ENCODE assay signal across 16 cellular contexts in genomic region chr5:6373081-6373846, GRCh38. TPM values are rescaled to one million over a fixed set of nuclear protein-coding genes. Genes with fewer than 3 reads are reported as not detected.
A peak's percentile ranks its signal among the peaks of the same experiment; 100 is the strongest.
DNase-seq lines count a peak whose midpoint lies in the region; ATAC-seq lines count a peak whose summit lies in the region.
"Had no signal": no experiment of that assay in that cellular context is flagged by ENCODE, and none has a peak within 500 bp of the region (broad histone marks: within the 10 kb centered on the region; RNA-seq: fewer than 3 reads in every experiment).

No MANE protein-coding gene starts in this region.

- peaks cover 74% of the 10 kb centered on the region for H3K36me3 Mint-ChIP-seq in stimulated activated naive CD8-positive, alpha-beta T cell treated with anti-CD3 and anti-CD28 coated beads, Interleukin-15, Interleukin-2, amounts not matched to agents 100 ng/mL and 50 ng/mL, for 24 hours (ENCODE audit: low read depth)
- H3K36me3 Mint-ChIP-seq in activated T-helper 17 cell treated with anti-CD3 and anti-CD28 coated beads, Interleukin-2, amount 50 U/mL, for 72 hours (ENCODE audit: low read depth) = peaks cover 100% of the 10 kb centered on the region

- no peaks in the 10 kb centered on the region for H3K9me3 Mint-ChIP-seq in stimulated activated naive CD8-positive, alpha-beta T cell treated with anti-CD3 and anti-CD28 coated beads, Interleukin-15, Interleukin-2, amounts not matched to agents 100 ng/mL and 50 ng/mL, for 24 hours
- no peaks in the 10 kb centered on the region for H3K9me3 Mint-ChIP-seq in activated T-helper 17 cell treated with anti-CD3 and anti-CD28 coated beads, Interleukin-2, amount 50 U/mL, for 72 hours

- H3K4me1 Mint-ChIP-seq in stimulated activated naive CD8-positive, alpha-beta T cell treated with anti-CD3 and anti-CD28 coated beads, Interleukin-15, Interleukin-2, amounts not matched to agents 100 ng/mL and 50 ng/mL, for 24 hours (ENCODE audit: low read depth) = peaks cover 37% of the 10 kb centered on the region
- H3K4me1 Mint-ChIP-seq in activated T-helper 17 cell treated with anti-CD3 and anti-CD28 coated beads, Interleukin-2, amount 50 U/mL, for 72 hours = peaks cover 23% of the 10 kb centered on the region

- H3K27ac Mint-ChIP-seq in stimulated activated naive CD8-positive, alpha-beta T cell treated with anti-CD3 and anti-CD28 coated beads, Interleukin-15, Interleukin-2, amounts not matched to agents 100 ng/mL and 50 ng/mL, for 24 hours = peak overlapping the region; percentile 68
- peak overlapping the region; percentile 13 for H3K27ac Mint-ChIP-seq in activated T-helper 17 cell treated with anti-CD3 and anti-CD28 coated beads, Interleukin-2, amount 50 U/mL, for 72 hours

- ATAC-seq in stimulated activated naive CD8-positive, alpha-beta T cell treated with anti-CD3 and anti-CD28 coated beads, Interleukin-15, Interleukin-2, amounts not matched to agents 100 U/mL and 50 U/mL, for 24 hours = no peak
- no peak for ATAC-seq in activated T-helper 17 cell treated with anti-CD3 and anti-CD28 coated beads, Interleukin-2, amount 50 U/mL, for 72 hours (replicated peaks)
- no peak for ATAC-seq in GM19351 (IDR thresholded peaks at IDR 0.05; ENCODE audit: unreplicated experiment)
- ATAC-seq: left lung had no signal

- H3K4me3 Mint-ChIP-seq in stimulated activated naive CD8-positive, alpha-beta T cell treated with anti-CD3 and anti-CD28 coated beads, Interleukin-15, Interleukin-2, amounts not matched to agents 100 ng/mL and 50 ng/mL, for 24 hours = no peak overlapping the region
- no peak overlapping the region for H3K4me3 Mint-ChIP-seq in activated T-helper 17 cell treated with anti-CD3 and anti-CD28 coated beads, Interleukin-2, amount 50 U/mL, for 72 hours

- no peaks in the 10 kb centered on the region for H3K27me3 Mint-ChIP-seq in stimulated activated naive CD8-positive, alpha-beta T cell treated with anti-CD3 and anti-CD28 coated beads, Interleukin-15, Interleukin-2, amounts not matched to agents 100 ng/mL and 50 ng/mL, for 24 hours
- H3K27me3 Mint-ChIP-seq in activated T-helper 17 cell treated with anti-CD3 and anti-CD28 coated beads, Interleukin-2, amount 50 U/mL, for 72 hours = no peaks in the 10 kb centered on the region

- no peak for DNase-seq in stimulated activated naive CD8-positive, alpha-beta T cell treated with anti-CD3 and anti-CD28 coated beads, Interleukin-15, Interleukin-2, amounts not matched to agents 100 U/mL and 50 U/mL, for 24 hours
- peak; percentile 2 to 83 for DNase-seq in lung microvascular endothelial cell (ENCODE audit: low read depth in 2 of 2)
- DNase-seq in ureter (ENCODE audit: low spot score) = peak; percentile 20
- DNase-seq in GDM1 (lab: John Stamatoyannopoulos, UW) = no peak
- DNase-seq in mesenteric fat pad (ENCODE audit: low spot score) = no peak
- DNase-seq: activated CD4-positive, CD25-positive, alpha-beta regulatory T cell; colonic mucosa; left lung; MV-4-11; NCI-H2171 treated with DMSO at 0.1 percent for 48 hours; NCI-H526; stimulated activated CD4-positive, alpha-beta T cell treated with anti-CD3 and anti-CD28 coated beads, Interleukin-1b, Interleukin-23, amount 100 ng/mL, for 48 hours; stimulated activated naive CD4-positive, alpha-beta T cell treated with Interleukin-2 at 50 U/mL for 16 hours had no signal

RNA-seq across cellular contexts. Expression of gene MED10, which starts 5.1 kb away (rescaled TPM):
- 10 to 100 TPM; 65.8 to 92.1 TPM for total RNA-seq in activated T-helper 17 cell treated with anti-CD3 and anti-CD28 coated beads, Interleukin-2, amount 50 U/mL, for 72 hours
- total RNA-seq in lung microvascular endothelial cell (6.5 and 12.1 TPM in 2 replicates), ureter (36.5 TPM), mesenteric fat pad (30.8 TPM)

Comparison
In these comparisons a context has a peak if more than half of its experiments do, and no peak if none do; other contexts are left out.
1. DNase-seq: peak in lung microvascular endothelial cell (2 of 2) and ureter (single experiment); none in stimulated activated naive CD8-positive, alpha-beta T cell treated with anti-CD3 and anti-CD28 coated beads, Interleukin-15, Interleukin-2, amounts not matched to agents 100 U/mL and 50 U/mL, for 24 hours (single experiment), GDM1 (single experiment) and mesenteric fat pad (single experiment).